In the genomic region with DNA sequence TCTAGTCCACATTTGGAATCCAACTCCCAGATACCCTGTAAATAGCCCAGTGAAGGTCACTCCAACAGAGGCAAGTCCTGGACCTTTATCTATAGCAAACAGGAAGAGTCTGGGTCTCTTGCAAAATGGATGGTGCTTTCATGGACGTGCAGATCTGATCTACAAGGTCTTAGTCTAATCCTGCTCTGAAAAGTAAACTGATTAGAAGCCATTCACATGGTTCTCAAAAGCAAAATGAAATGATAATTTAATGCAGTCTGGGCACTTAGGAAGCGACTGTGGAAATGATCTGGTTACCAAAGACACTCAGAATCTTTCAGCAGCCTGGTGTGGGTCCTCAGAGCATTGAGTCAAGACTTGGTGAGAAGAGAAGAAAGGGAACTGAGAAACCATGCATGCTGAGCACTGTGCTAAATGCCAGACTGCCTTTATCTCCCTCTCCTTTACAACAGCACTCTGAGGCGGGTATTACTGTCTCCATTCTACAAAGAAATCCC, we compare ENCODE assay signal across 1 cellular context.
TF ChIP-seq lines count a peak whose summit lies in the region.

No MANE protein-coding gene starts in this region.

TF ChIP-seq in HepG2, 621 proteins besides CTCF, POLR2A, EP300 and RAD21 (continued from another document and continues in another):
- TF ChIP-seq AHDC1 (CRISPR knock-in tag; IDR thresholded peaks at IDR 0.05; ENCODE audit: borderline replicate concordance): peak; percentile 96; the same call in 1 of the 2 replicates
- peak; percentile 31; the same call in 1 of the 2 replicates for TF ChIP-seq ONECUT2 (CRISPR knock-in tag; IDR thresholded peaks at IDR 0.05)
- TF ChIP-seq FOXP4 (CRISPR knock-in tag; IDR thresholded peaks at IDR 0.05): peak; percentile 77
- TF ChIP-seq CENPX (CRISPR knock-in tag; IDR thresholded peaks at IDR 0.05): no peak
- TF ChIP-seq, protein P1, sequence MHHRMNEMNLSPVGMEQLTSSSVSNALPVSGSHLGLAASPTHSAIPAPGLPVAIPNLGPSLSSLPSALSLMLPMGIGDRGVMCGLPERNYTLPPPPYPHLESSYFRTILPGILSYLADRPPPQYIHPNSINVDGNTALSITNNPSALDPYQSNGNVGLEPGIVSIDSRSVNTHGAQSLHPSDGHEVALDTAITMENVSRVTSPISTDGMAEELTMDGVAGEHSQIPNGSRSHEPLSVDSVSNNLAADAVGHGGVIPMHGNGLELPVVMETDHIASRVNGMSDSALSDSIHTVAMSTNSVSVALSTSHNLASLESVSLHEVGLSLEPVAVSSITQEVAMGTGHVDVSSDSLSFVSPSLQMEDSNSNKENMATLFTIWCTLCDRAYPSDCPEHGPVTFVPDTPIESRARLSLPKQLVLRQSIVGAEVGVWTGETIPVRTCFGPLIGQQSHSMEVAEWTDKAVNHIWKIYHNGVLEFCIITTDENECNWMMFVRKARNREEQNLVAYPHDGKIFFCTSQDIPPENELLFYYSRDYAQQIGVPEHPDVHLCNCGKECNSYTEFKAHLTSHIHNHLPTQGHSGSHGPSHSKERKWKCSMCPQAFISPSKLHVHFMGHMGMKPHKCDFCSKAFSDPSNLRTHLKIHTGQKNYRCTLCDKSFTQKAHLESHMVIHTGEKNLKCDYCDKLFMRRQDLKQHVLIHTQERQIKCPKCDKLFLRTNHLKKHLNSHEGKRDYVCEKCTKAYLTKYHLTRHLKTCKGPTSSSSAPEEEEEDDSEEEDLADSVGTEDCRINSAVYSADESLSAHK (CRISPR knock-in tag; IDR thresholded peaks at IDR 0.05; ENCODE audit: borderline replicate concordance): no peak
- TF ChIP-seq, protein P2, sequence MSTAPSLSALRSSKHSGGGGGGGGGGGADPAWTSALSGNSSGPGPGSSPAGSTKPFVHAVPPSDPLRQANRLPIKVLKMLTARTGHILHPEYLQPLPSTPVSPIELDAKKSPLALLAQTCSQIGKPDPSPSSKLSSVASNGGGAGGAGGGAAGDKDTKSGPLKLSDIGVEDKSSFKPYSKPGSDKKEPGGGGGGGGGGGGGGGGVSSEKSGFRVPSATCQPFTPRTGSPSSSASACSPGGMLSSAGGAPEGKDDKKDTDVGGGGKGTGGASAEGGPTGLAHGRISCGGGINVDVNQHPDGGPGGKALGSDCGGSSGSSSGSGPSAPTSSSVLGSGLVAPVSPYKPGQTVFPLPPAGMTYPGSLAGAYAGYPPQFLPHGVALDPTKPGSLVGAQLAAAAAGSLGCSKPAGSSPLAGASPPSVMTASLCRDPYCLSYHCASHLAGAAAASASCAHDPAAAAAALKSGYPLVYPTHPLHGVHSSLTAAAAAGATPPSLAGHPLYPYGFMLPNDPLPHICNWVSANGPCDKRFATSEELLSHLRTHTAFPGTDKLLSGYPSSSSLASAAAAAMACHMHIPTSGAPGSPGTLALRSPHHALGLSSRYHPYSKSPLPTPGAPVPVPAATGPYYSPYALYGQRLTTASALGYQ (CRISPR knock-in tag; IDR thresholded peaks at IDR 0.05): no peak
- 0 out of 2 replicates have a peak, but pooled peaks have one; percentile 45 for TF ChIP-seq YEATS4 (CRISPR knock-in tag; IDR thresholded peaks at IDR 0.05; ENCODE audit: borderline replicate concordance)
- peak; percentile 28; the same call in 1 of the 2 replicates for TF ChIP-seq ZGPAT (CRISPR knock-in tag; IDR thresholded peaks at IDR 0.05)
- peak; percentile 71 for TF ChIP-seq ZNF777 (CRISPR knock-in tag; IDR thresholded peaks at IDR 0.05)
- TF ChIP-seq GMEB1 (CRISPR knock-in tag; IDR thresholded peaks at IDR 0.05; ENCODE audit: borderline replicate concordance): no peak
- TF ChIP-seq FOXA1 (IDR thresholded peaks at IDR 0.05): no peak
- peak; percentile 46 for TF ChIP-seq FOXA1 (CRISPR knock-in tag; IDR thresholded peaks at IDR 0.05)
- no peak for TF ChIP-seq ZNF720 (CRISPR knock-in tag; IDR thresholded peaks at IDR 0.05)
- TF ChIP-seq HNRNPK (IDR thresholded peaks at IDR 0.05; ENCODE audit: low read depth, low read length, poor library complexity, severe bottlenecking): no peak
- no peak for TF ChIP-seq ZNF263 (CRISPR knock-in tag; IDR thresholded peaks at IDR 0.05)
- no peak for TF ChIP-seq POLR2G (IDR thresholded peaks at IDR 0.05; ENCODE audit: low read depth, low read length)
- TF ChIP-seq, protein P3, sequence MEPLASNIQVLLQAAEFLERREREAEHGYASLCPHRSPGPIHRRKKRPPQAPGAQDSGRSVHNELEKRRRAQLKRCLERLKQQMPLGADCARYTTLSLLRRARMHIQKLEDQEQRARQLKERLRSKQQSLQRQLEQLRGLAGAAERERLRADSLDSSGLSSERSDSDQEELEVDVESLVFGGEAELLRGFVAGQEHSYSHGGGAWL (CRISPR knock-in tag; IDR thresholded peaks at IDR 0.05): no peak
- TF ChIP-seq ZNF652 (CRISPR knock-in tag; IDR thresholded peaks at IDR 0.05; ENCODE audit: borderline replicate concordance, low read depth): 0 out of 2 replicates have a peak, but pooled peaks have one; percentile 16
- no peak for TF ChIP-seq RBFOX2 (IDR thresholded peaks at IDR 0.05; ENCODE audit: low read depth, low read length)
- TF ChIP-seq, protein P4, sequence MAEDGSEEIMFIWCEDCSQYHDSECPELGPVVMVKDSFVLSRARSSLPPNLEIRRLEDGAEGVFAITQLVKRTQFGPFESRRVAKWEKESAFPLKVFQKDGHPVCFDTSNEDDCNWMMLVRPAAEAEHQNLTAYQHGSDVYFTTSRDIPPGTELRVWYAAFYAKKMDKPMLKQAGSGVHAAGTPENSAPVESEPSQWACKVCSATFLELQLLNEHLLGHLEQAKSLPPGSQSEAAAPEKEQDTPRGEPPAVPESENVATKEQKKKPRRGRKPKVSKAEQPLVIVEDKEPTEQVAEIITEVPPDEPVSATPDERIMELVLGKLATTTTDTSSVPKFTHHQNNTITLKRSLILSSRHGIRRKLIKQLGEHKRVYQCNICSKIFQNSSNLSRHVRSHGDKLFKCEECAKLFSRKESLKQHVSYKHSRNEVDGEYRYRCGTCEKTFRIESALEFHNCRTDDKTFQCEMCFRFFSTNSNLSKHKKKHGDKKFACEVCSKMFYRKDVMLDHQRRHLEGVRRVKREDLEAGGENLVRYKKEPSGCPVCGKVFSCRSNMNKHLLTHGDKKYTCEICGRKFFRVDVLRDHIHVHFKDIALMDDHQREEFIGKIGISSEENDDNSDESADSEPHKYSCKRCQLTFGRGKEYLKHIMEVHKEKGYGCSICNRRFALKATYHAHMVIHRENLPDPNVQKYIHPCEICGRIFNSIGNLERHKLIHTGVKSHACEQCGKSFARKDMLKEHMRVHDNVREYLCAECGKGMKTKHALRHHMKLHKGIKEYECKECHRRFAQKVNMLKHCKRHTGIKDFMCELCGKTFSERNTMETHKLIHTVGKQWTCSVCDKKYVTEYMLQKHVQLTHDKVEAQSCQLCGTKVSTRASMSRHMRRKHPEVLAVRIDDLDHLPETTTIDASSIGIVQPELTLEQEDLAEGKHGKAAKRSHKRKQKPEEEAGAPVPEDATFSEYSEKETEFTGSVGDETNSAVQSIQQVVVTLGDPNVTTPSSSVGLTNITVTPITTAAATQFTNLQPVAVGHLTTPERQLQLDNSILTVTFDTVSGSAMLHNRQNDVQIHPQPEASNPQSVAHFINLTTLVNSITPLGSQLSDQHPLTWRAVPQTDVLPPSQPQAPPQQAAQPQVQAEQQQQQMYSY (CRISPR knock-in tag; IDR thresholded peaks at IDR 0.05): no peak
- TF ChIP-seq, protein P5, sequence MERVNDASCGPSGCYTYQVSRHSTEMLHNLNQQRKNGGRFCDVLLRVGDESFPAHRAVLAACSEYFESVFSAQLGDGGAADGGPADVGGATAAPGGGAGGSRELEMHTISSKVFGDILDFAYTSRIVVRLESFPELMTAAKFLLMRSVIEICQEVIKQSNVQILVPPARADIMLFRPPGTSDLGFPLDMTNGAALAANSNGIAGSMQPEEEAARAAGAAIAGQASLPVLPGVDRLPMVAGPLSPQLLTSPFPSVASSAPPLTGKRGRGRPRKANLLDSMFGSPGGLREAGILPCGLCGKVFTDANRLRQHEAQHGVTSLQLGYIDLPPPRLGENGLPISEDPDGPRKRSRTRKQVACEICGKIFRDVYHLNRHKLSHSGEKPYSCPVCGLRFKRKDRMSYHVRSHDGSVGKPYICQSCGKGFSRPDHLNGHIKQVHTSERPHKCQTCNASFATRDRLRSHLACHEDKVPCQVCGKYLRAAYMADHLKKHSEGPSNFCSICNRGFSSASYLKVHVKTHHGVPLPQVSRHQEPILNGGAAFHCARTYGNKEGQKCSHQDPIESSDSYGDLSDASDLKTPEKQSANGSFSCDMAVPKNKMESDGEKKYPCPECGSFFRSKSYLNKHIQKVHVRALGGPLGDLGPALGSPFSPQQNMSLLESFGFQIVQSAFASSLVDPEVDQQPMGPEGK (CRISPR knock-in tag; IDR thresholded peaks at IDR 0.05): no peak
- TF ChIP-seq NR2F1 (CRISPR knock-in tag; IDR thresholded peaks at IDR 0.05): no peak
- TF ChIP-seq ARNTL (CRISPR knock-in tag; IDR thresholded peaks at IDR 0.05): no peak
- no peak for TF ChIP-seq SUZ12 (IDR thresholded peaks at IDR 0.05; ENCODE audit: low read depth, low read length)
- no peak for TF ChIP-seq ZBTB3 (CRISPR knock-in tag; IDR thresholded peaks at IDR 0.05; ENCODE audit: borderline replicate concordance, low read depth)
- no peak for TF ChIP-seq MAFK (conservative IDR thresholded peaks at IDR 0.05 in 1 of 2, IDR thresholded peaks at IDR 0.05 in 1 of 2; ENCODE audit: low read length in 2 of 2)
- TF ChIP-seq KAT2B (IDR thresholded peaks at IDR 0.05; ENCODE audit: borderline replicate concordance, low read depth, low read length): no peak
- TF ChIP-seq EEA1 (CRISPR knock-in tag; IDR thresholded peaks at IDR 0.05; ENCODE audit: borderline replicate concordance): no peak
